ENCODE assay signal across 18 cellular contexts in genomic region chr16:31078597-31079341, GRCh38.
"Had no signal": no experiment of that assay in that cellular context is flagged by ENCODE, and none has a peak within 500 bp of the region (broad histone marks: within the 10 kb centered on the region; RNA-seq: fewer than 3 reads in every experiment).

No MANE protein-coding gene starts in this region.

- DNase-seq: activated CD4-positive, alpha-beta T cell treated with anti-CD3 and anti-CD28 coated beads, Interleukin-2, amount 10 ng/mL, durations not matched to agents 7 days and 5 days; activated CD8-positive, alpha-beta memory T cell treated with anti-CD3 and anti-CD28 coated beads for 24 hours; activated CD8-positive, alpha-beta memory T cell treated with anti-CD3 and anti-CD28 coated beads, Interleukin-2, amount 50 U/mL, for 48 hours; activated gamma-delta T cell; cerebellar nuclear complex; effector CD8-positive, alpha-beta T cell; left cardiac atrium; mesendoderm; naive thymus-derived CD4-positive, alpha-beta T cell; nucleus accumbens; posterior cingulate gyrus; stimulated activated CD4-positive, alpha-beta T cell treated with anti-CD3 and anti-CD28 coated beads, Interleukin-12 subunit alpha, Interleukin-12 subunit beta, amount 100 ng/mL, for 4 hours; stimulated activated CD4-positive, alpha-beta T cell treated with anti-CD3 and anti-CD28 coated beads, Interleukin-1b, Interleukin-23, amount 100 ng/mL, for 48 hours; stimulated activated CD8-positive, alpha-beta memory T cell treated with anti-CD3 and anti-CD28 coated beads, Interleukin-4, amount 100 ng/mL, for 48 hours; stimulated activated naive CD4-positive, alpha-beta T cell treated with Interleukin-2 at 50 U/mL for 16 hours; T-helper 1 cell; T1000 had no signal

- H3K36me3 Mint-ChIP-seq: activated naive CD8-positive, alpha-beta T cell had no signal

- H3K27me3 Mint-ChIP-seq: activated CD4-positive, alpha-beta T cell treated with anti-CD3 and anti-CD28 coated beads, Interleukin-2, amount 10 ng/mL, durations not matched to agents 7 days and 5 days; activated naive CD8-positive, alpha-beta T cell; naive thymus-derived CD4-positive, alpha-beta T cell had no signal

- H3K9me3 Mint-ChIP-seq: activated CD4-positive, alpha-beta T cell treated with anti-CD3 and anti-CD28 coated beads, Interleukin-2, amount 10 ng/mL, durations not matched to agents 7 days and 5 days had no signal

- ATAC-seq: left cardiac atrium; naive thymus-derived CD4-positive, alpha-beta T cell had no signal

- H3K4me3 Mint-ChIP-seq: activated CD4-positive, alpha-beta T cell treated with anti-CD3 and anti-CD28 coated beads, Interleukin-2, amount 10 ng/mL, durations not matched to agents 7 days and 5 days; activated naive CD8-positive, alpha-beta T cell had no signal

- H3K27ac Mint-ChIP-seq: activated CD4-positive, alpha-beta T cell treated with anti-CD3 and anti-CD28 coated beads, Interleukin-2, amount 10 ng/mL, durations not matched to agents 7 days and 5 days; activated naive CD8-positive, alpha-beta T cell had no signal
